31 cellular contexts compared by ENCODE assay signal in genomic region chr1:152449661-152450060, GRCh38. TPM values are rescaled to one million over a fixed set of nuclear protein-coding genes. Genes with fewer than 3 reads are reported as not detected.
"Had no signal": no experiment of that assay in that cellular context is flagged by ENCODE, and none has a peak within 500 bp of the region (broad histone marks: within the 10 kb centered on the region; RNA-seq: fewer than 3 reads in every experiment).

No MANE protein-coding gene starts in this region.

- H3K36me3 ChIP-seq: gastrocnemius medialis, heart right ventricle, left lung, lower lobe of right lung had no signal

- H3K27ac ChIP-seq: coronary artery, dorsolateral prefrontal cortex, gastrocnemius medialis, heart right ventricle, left lung, lower lobe of right lung had no signal

- H3K9me3 ChIP-seq: gastrocnemius medialis, heart right ventricle, left lung, lower lobe of right lung, mucosa of descending colon had no signal

- ATAC-seq: esophagus mucosa; gastrocnemius medialis; heart right ventricle; left cardiac atrium; left lung; left ventricle myocardium superior; lower lobe of right lung; mucosa of descending colon; naive thymus-derived CD8-positive, alpha-beta T cell had no signal

- H3K4me3 ChIP-seq: coronary artery, dorsolateral prefrontal cortex, gastrocnemius medialis, heart right ventricle, left lung, lower lobe of right lung, mucosa of descending colon had no signal

- DNase-seq: dermis blood vessel endothelial cell; dorsolateral prefrontal cortex; effector CD4-positive, alpha-beta T cell; effector memory CD4-positive, alpha-beta T cell; foreskin fibroblast; foreskin melanocyte; gastrocnemius medialis; glutamatergic neuron; head of caudate nucleus; heart right ventricle; hippocampal formation; left cardiac atrium; left lung; left ventricle myocardium superior; lower lobe of right lung; mesenchymal stem cell; mucosa of descending colon; naive B cell; naive thymus-derived CD8-positive, alpha-beta T cell had no signal

- FAIRE-seq: endothelial cell of umbilical vein, islet of Langerhans, keratinocyte had no signal

- H3K4me1 ChIP-seq: gastrocnemius medialis, heart right ventricle, left lung, lower lobe of right lung had no signal

- H3K27me3 ChIP-seq: gastrocnemius medialis, left lung had no signal

RNA-seq across cellular contexts. Expression of gene CRNN, which starts 35.6 kb away (rescaled TPM):
- total RNA-seq: dermis blood vessel endothelial cell; endothelial cell of umbilical vein; epithelial cell of proximal tubule; gastrocnemius medialis; glomerular endothelial cell; heart right ventricle; kidney epithelial cell; left cardiac atrium; left lung; left ventricle myocardium superior; lower lobe of right lung; lung microvascular endothelial cell; mesenteric fat pad; mesothelial cell of epicardium; mucosa of descending colon; myocyte; naive thymus-derived CD8-positive, alpha-beta T cell had no signal
- polyA plus RNA-seq: endothelial cell of umbilical vein; naive thymus-derived CD8-positive, alpha-beta T cell had no signal
